11 cellular contexts compared by ENCODE assay signal in the genomic region with DNA sequence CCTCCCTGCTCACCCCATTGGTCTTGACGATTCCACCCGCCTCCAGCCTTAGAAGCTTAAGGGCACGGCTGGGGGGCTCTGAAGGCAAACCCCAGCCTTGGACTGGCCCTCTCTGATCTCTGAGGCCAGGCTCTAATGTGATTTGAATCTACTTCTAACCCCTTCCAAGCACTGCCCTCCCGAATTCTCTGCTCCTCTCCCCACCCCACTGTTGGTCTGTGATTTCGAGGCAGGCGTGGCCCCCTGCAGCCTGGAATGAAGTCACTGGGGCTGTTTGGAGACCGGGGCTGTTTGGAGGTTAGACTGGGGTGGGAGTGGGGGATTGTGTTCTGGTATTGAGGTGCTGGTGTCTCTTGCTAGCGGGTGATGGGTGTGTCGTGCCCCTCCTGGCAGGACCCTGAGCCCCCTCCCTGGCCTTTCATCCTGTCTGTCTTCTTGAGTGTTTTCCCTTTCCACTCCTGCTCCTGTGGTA. TPM values are rescaled to one million over a fixed set of nuclear protein-coding genes. Genes with fewer than 3 reads are reported as not detected.
A peak's percentile ranks its signal among the peaks of the same experiment; 100 is the strongest.
DNase-seq lines count a peak whose midpoint lies in the region; ATAC-seq, FAIRE-seq and TF ChIP-seq lines count a peak whose summit lies in the region.
"Had no signal": no experiment of that assay in that cellular context is flagged by ENCODE, and none has a peak within 500 bp of the region (broad histone marks: within the 10 kb centered on the region; RNA-seq: fewer than 3 reads in every experiment).

No MANE protein-coding gene starts in this region.

- no peaks in the 10 kb centered on the region for H3K27me3 ChIP-seq in GM23338 (ENCODE audit: insufficient read depth)
- no peaks in the 10 kb centered on the region for H3K27me3 ChIP-seq in RWPE2 (ENCODE audit: insufficient read depth, poor library complexity, severe bottlenecking)
- H3K27me3 ChIP-seq in iPS-15b (ENCODE audit: control insufficient read depth, insufficient read depth, low read length), result no peaks in the 10 kb centered on the region

- peaks cover 22% of the 10 kb centered on the region for H3F3A ChIP-seq in GM23338 (replicated peaks; ENCODE audit: low read depth)

- H3K4me3 ChIP-seq in GM23338 (peak overlapping the region; percentile 98), RWPE2 (ENCODE audit: severe bottlenecking) (peak overlapping the region; percentile 44), iPS-15b (ENCODE audit: low read depth, low read length) (peak overlapping the region; percentile 90)

- H3K4me1 Mint-ChIP-seq in GM23338, result peaks cover 41% of the 10 kb centered on the region

- DNase-seq in GM23338 (ENCODE audit: low spot score), result peak; percentile 55
- DNase-seq in RWPE2 (ENCODE audit: low spot score), result no peak
- peak; percentile 47 for DNase-seq in renal cortical epithelial cell (ENCODE audit: low read depth)
- DNase-seq in NCI-H345 (lab: John Stamatoyannopoulos, UW), result no peak
- DNase-seq in H54 (ENCODE audit: insufficient read length, low spot score), result no peak
- DNase-seq: activated T-cell treated with anti-CD3 and anti-CD28 coated beads, Interleukin-2, amount 50 U/mL, for 48 hours had no signal

- no peaks in the 10 kb centered on the region for H4K20me1 ChIP-seq in GM23338 (replicated peaks; ENCODE audit: insufficient read depth)

- H3K9ac ChIP-seq in iPS-15b (ENCODE audit: low read depth, low read length), result peak overlapping the region; percentile 42
- H3K9ac ChIP-seq: KMS-11 had no signal

- peak overlapping the region; percentile 88 for H3K4me3 Mint-ChIP-seq in GM23338

- H3K9me2 ChIP-seq in GM23338 (ENCODE audit: insufficient read depth), result no peaks in the 10 kb centered on the region

- no peak overlapping the region for H2AFZ ChIP-seq in GM23338

- H3K9me3 Mint-ChIP-seq in GM23338, result no peaks in the 10 kb centered on the region; the same call in 2 of the 3 replicates

- H3K9me3 ChIP-seq in RWPE2 (ENCODE audit: severe bottlenecking) (no peaks in the 10 kb centered on the region), iPS-15b (ENCODE audit: control insufficient read depth, insufficient read depth, low read length) (no peaks in the 10 kb centered on the region)
- H3K9me3 ChIP-seq: thoracic aorta had no signal

- H3K4me2 ChIP-seq in GM23338, result peak overlapping the region; percentile 100
- H3K4me2 ChIP-seq: KMS-11 had no signal

- peaks cover 18% of the 10 kb centered on the region for H3K79me2 ChIP-seq in GM23338 (replicated peaks; ENCODE audit: insufficient read depth)

- peaks cover 33% of the 10 kb centered on the region for H3K4me1 ChIP-seq in GM23338 (ENCODE audit: insufficient read depth)
- H3K4me1 ChIP-seq in RWPE2 (ENCODE audit: insufficient read depth, poor library complexity, severe bottlenecking), result peaks cover 10% of the 10 kb centered on the region
- H3K4me1 ChIP-seq in iPS-15b (ENCODE audit: control insufficient read depth, insufficient read depth, low read length), result peaks cover 6% of the 10 kb centered on the region

- peaks cover 24% of the 10 kb centered on the region for H3K27me3 Mint-ChIP-seq in GM23338 (ENCODE audit: insufficient read depth, low read depth, poor library complexity)

- H3K27ac ChIP-seq in GM23338 (ENCODE audit: low read depth), result peak overlapping the region; percentile 97
- peak overlapping the region; percentile 91 for H3K27ac ChIP-seq in RWPE2 (ENCODE audit: poor library complexity, severe bottlenecking)
- H3K27ac ChIP-seq: KMS-11, thoracic aorta had no signal

- ATAC-seq in GM23338 (peak; percentile 7), RWPE2 (ENCODE audit: low read depth) (peak; percentile 11; the same call in 1 of the 3 replicates), HG03520 (IDR thresholded peaks at IDR 0.05; ENCODE audit: unreplicated experiment) (no peak), GM19455 (IDR thresholded peaks at IDR 0.05; ENCODE audit: unreplicated experiment) (no peak)

- TF ChIP-seq CTCF in GM23338 (conservative IDR thresholded peaks at IDR 0.05; ENCODE audit: low read depth in 2 of 2) (no peak), RWPE2 (IDR thresholded peaks at IDR 0.05; ENCODE audit: poor library complexity, severe bottlenecking) (no peak)

- H3K36me3 Mint-ChIP-seq in GM23338 (ENCODE audit: low read depth), result peaks cover 20% of the 10 kb centered on the region

- no peak for TF ChIP-seq POLR2A in H54 (IDR thresholded peaks at IDR 0.05; ENCODE audit: low read depth, low read length)

- H3K27ac Mint-ChIP-seq in GM23338, result peak overlapping the region; percentile 96

- no peak for FAIRE-seq in H54 (lab: Jason Lieb, UNC)

- H3K36me3 ChIP-seq in GM23338 (ENCODE audit: insufficient read depth) (no peaks in the 10 kb centered on the region), RWPE2 (ENCODE audit: low read depth) (peaks cover 26% of the 10 kb centered on the region), iPS-15b (ENCODE audit: control insufficient read depth, insufficient read depth, low read length) (peaks cover 30% of the 10 kb centered on the region)
- H3K36me3 ChIP-seq: thoracic aorta had no signal

TF ChIP-seq in GM23338, 12 proteins besides CTCF, POLR2A, EP300 and RAD21 (continues in another document):
- TF ChIP-seq ZNF114 (CRISPR knock-in tag; IDR thresholded peaks at IDR 0.05) (no peak), EZH2 (IDR thresholded peaks at IDR 0.05; ENCODE audit: low read depth, unreplicated experiment) (no peak), NANOG (IDR thresholded peaks at IDR 0.05; ENCODE audit: borderline replicate concordance) (no peak), CREB1 (CRISPR knock-in tag; IDR thresholded peaks at IDR 0.05; ENCODE audit: low read depth) (no peak), ZNF331 (CRISPR knock-in tag; IDR thresholded peaks at IDR 0.05; ENCODE audit: low read depth) (no peak)

RNA-seq across cellular contexts. Expression of gene GRB7, which starts 2.2 kb away (rescaled TPM):
- 23.1 and 28.9 TPM in 2 replicates for total RNA-seq in GM23338 (2014; rRNA removed; shearing (Covaris generic))
- polyA plus RNA-seq in GM23338 (2016; fragmentation: Nextera tagmentation; extraction: Ambion mirVana), result 12.8 and 13.1 TPM in 2 replicates
- total RNA-seq in renal cortical epithelial cell, result 10.8 and 25.7 TPM in 2 replicates

RNA-seq across cellular contexts. Expression of gene MIEN1, which starts 9.6 kb away (rescaled TPM):
- 24.3 and 37.1 TPM in 2 replicates for total RNA-seq in GM23338 (2014; rRNA removed; shearing (Covaris generic))
- 91.8 and 106 TPM in 2 replicates for polyA plus RNA-seq in GM23338 (2016; fragmentation: Nextera tagmentation; extraction: Ambion mirVana)
- total RNA-seq in renal cortical epithelial cell, result 12.7 and 17.7 TPM in 2 replicates

RNA-seq across cellular contexts. Expression of gene ERBB2, which starts 40.1 kb away (rescaled TPM):
- total RNA-seq in GM23338 (2014; rRNA removed; shearing (Covaris generic)), result 193 and 196 TPM in 2 replicates
- 44.9 and 46.2 TPM in 2 replicates for polyA plus RNA-seq in GM23338 (2016; fragmentation: Nextera tagmentation; extraction: Ambion mirVana)
- 28.5 and 121 TPM in 2 replicates for total RNA-seq in renal cortical epithelial cell

RNA-seq across cellular contexts. Expression of gene PGAP3, which starts 52.1 kb away (rescaled TPM):
- 10.7 and 12.8 TPM in 2 replicates for total RNA-seq in GM23338 (2014; rRNA removed; shearing (Covaris generic))
- polyA plus RNA-seq in GM23338 (2016; fragmentation: Nextera tagmentation; extraction: Ambion mirVana), result 7.0 and 8.2 TPM in 2 replicates
- 6.6 and 21.8 TPM in 2 replicates for total RNA-seq in renal cortical epithelial cell

Comparison
In these comparisons a context has a peak if more than half of its experiments do, and no peak if none do; other contexts are left out.
1. ATAC-seq: peak in GM23338 (single experiment) and RWPE2 (single experiment); none in HG03520 (single experiment) and GM19455 (single experiment).
2. DNase-seq: peak in GM23338 (single experiment) and renal cortical epithelial cell (single experiment); none in RWPE2 (single experiment), NCI-H345 (single experiment) and H54 (single experiment).
3. H3K4me3 ChIP-seq: peak in every context shown above with its lines; median percentile 98 in GM23338; 90 in iPS-15b; 44 in RWPE2.